ENCODE assay signal across 24 cellular contexts in genomic region chr3:64388886-64389285, GRCh38.
"Had no signal": no experiment of that assay in that cellular context is flagged by ENCODE, and none has a peak within 500 bp of the region (broad histone marks: within the 10 kb centered on the region; RNA-seq: fewer than 3 reads in every experiment).

No MANE protein-coding gene starts in this region.

- H3K27ac ChIP-seq: breast epithelium had no signal

- ATAC-seq: activated CD4-positive, CD25-positive, alpha-beta regulatory T cell treated with anti-CD3 and anti-CD28 coated beads, Interleukin-2, amount 50 U/mL, for 24 hours; activated CD8-positive, alpha-beta T cell treated with anti-CD3 and anti-CD28 coated beads for 36 hours; Panc1 had no signal

- H3K4me3 ChIP-seq: breast epithelium had no signal

- H3K4me1 Mint-ChIP-seq: activated naive CD4-positive, alpha-beta T cell treated with anti-CD3 and anti-CD28 coated beads, Interleukin-2, amount 50 U/mL, for 24 hours had no signal

- H3K4me1 ChIP-seq: breast epithelium had no signal

- H3K27me3 ChIP-seq: breast epithelium had no signal

- H3K9me3 Mint-ChIP-seq: activated CD8-positive, alpha-beta T cell treated with anti-CD3 and anti-CD28 coated beads for 36 hours; activated naive CD4-positive, alpha-beta T cell treated with anti-CD3 and anti-CD28 coated beads, Interleukin-2, amount 50 U/mL, for 24 hours; activated T-cell treated with anti-CD3 and anti-CD28 coated beads, Interleukin-2, amount 50 U/mL, for 24 hours; activated T-helper 1 cell treated with anti-CD3 and anti-CD28 coated beads, Interleukin-12 subunit alpha, Interleukin-12 subunit beta, Interleukin-2, Interleukin-4 antibody, amounts not matched to agents 30 ng/mL and 10 ng/mL and 1 ng/mL, durations not matched to agents 14 hours and 24 hours and 36 hours; T-helper 1 cell treated with Interleukin-12 subunit alpha and Interleukin-12 subunit beta and Interleukin-4 antibody, amounts not matched to agents 30 μg/mL and 1 μg/mL, for 36 hours had no signal

- H3K9me3 ChIP-seq: breast epithelium had no signal

- H3K27ac Mint-ChIP-seq: activated CD8-positive, alpha-beta T cell treated with anti-CD3 and anti-CD28 coated beads for 36 hours; activated naive CD4-positive, alpha-beta T cell treated with anti-CD3 and anti-CD28 coated beads, Interleukin-2, amount 50 U/mL, for 24 hours; activated T-cell treated with anti-CD3 and anti-CD28 coated beads, Interleukin-2, amount 50 U/mL, for 24 hours; activated T-helper 1 cell treated with anti-CD3 and anti-CD28 coated beads, Interleukin-12 subunit alpha, Interleukin-12 subunit beta, Interleukin-2, Interleukin-4 antibody, amounts not matched to agents 30 ng/mL and 10 ng/mL and 1 ng/mL, durations not matched to agents 14 hours and 24 hours and 36 hours; T-helper 1 cell treated with Interleukin-12 subunit alpha and Interleukin-12 subunit beta and Interleukin-4 antibody, amounts not matched to agents 30 μg/mL and 1 μg/mL, for 36 hours had no signal

- H3K36me3 ChIP-seq: breast epithelium had no signal

- DNase-seq: activated CD4-positive, alpha-beta T cell treated with anti-CD3 and anti-CD28 coated beads for 4 hours; activated CD8-positive, alpha-beta T cell treated with anti-CD3 and anti-CD28 coated beads for 36 hours; activated effector memory CD4-positive, alpha-beta T cell treated with Interleukin-2 at 50 U/mL for 16 hours; activated naive CD4-positive, alpha-beta T cell; activated T-cell treated with anti-CD3 and anti-CD28 coated beads, Interleukin-2, amount 50 U/mL, for 24 hours; aorta; caudate nucleus; Kasumi-1; KBM-7; NCI-H1092; NCI-H1417; NCI-H187; NCI-H2081; NCI-H510A treated with DMSO at 0.1 percent for 48 hours; NCI-H69; NK-92 treated with Interleukin-12 subunit alpha and Interleukin-12 subunit beta, amount 100 ng/mL, for 24 hours; OCI-M1; SHP77 had no signal

- H3K36me3 Mint-ChIP-seq: activated naive CD4-positive, alpha-beta T cell treated with anti-CD3 and anti-CD28 coated beads, Interleukin-2, amount 50 U/mL, for 24 hours had no signal

- H3K4me3 Mint-ChIP-seq: activated CD8-positive, alpha-beta T cell treated with anti-CD3 and anti-CD28 coated beads for 36 hours; activated naive CD4-positive, alpha-beta T cell treated with anti-CD3 and anti-CD28 coated beads, Interleukin-2, amount 50 U/mL, for 24 hours; activated T-cell treated with anti-CD3 and anti-CD28 coated beads, Interleukin-2, amount 50 U/mL, for 24 hours; activated T-helper 1 cell treated with anti-CD3 and anti-CD28 coated beads, Interleukin-12 subunit alpha, Interleukin-12 subunit beta, Interleukin-2, Interleukin-4 antibody, amounts not matched to agents 30 ng/mL and 10 ng/mL and 1 ng/mL, durations not matched to agents 14 hours and 24 hours and 36 hours; T-helper 1 cell treated with Interleukin-12 subunit alpha and Interleukin-12 subunit beta and Interleukin-4 antibody, amounts not matched to agents 30 μg/mL and 1 μg/mL, for 36 hours had no signal
